Comparison of ENCODE assay signal across 8 cellular contexts in genomic region chr13:73708393-73708985, GRCh38.
DNase-seq lines count a peak whose midpoint lies in the region; ATAC-seq and TF ChIP-seq lines count a peak whose summit lies in the region.

No MANE protein-coding gene starts in this region.

- H3K27me3 Mint-ChIP-seq in osteocyte (ENCODE audit: unreplicated experiment): no peaks in the 10 kb centered on the region

- H3K4me1 Mint-ChIP-seq in osteocyte (ENCODE audit: unreplicated experiment): no peaks in the 10 kb centered on the region

- H3K36me3 Mint-ChIP-seq in osteocyte (ENCODE audit: unreplicated experiment): peaks cover 23% of the 10 kb centered on the region

- peak; percentile 87 for TF ChIP-seq CTCF in fibroblast of villous mesenchyme (IDR thresholded peaks at IDR 0.05; ENCODE audit: insufficient read depth, low read depth, low read length)
- peak; percentile 90 for TF ChIP-seq CTCF in osteocyte (IDR thresholded peaks at IDR 0.05)

- ATAC-seq in GM21367 (IDR thresholded peaks at IDR 0.05; ENCODE audit: unreplicated experiment): peak; percentile 86
- ATAC-seq in HG03571 (IDR thresholded peaks at IDR 0.05; ENCODE audit: unreplicated experiment): peak; percentile 82

- no peak overlapping the region for H3K27ac Mint-ChIP-seq in osteocyte (ENCODE audit: unreplicated experiment)

- H3K4me3 Mint-ChIP-seq in osteocyte (ENCODE audit: unreplicated experiment): no peak overlapping the region

- peak; percentile 17 for DNase-seq in GF-D8 (lab: John Stamatoyannopoulos, UW)
- DNase-seq in NCI-H774 (lab: John Stamatoyannopoulos, UW): peak; percentile 24
- DNase-seq in activated T-cell treated with anti-CD3 and anti-CD28 coated beads, Interleukin-2, amount 50 U/mL, for 48 hours: peak; percentile 31
- DNase-seq in fibroblast of villous mesenchyme (ENCODE audit: low read depth): peak; percentile 69
- DNase-seq in osteocyte (ENCODE audit: extremely low spot score, unreplicated experiment): no peak
- DNase-seq in 8988T: no peak

- no peak overlapping the region for H3K4me3 ChIP-seq in fibroblast of villous mesenchyme (ENCODE audit: low read depth, low read length)

- H3K9me3 Mint-ChIP-seq in osteocyte (ENCODE audit: unreplicated experiment): no peaks in the 10 kb centered on the region

Comparison
In these comparisons a context has a peak if more than half of its experiments do, and no peak if none do; other contexts are left out.
1. DNase-seq: peak in GF-D8 (single experiment), NCI-H774 (single experiment), activated T-cell treated with anti-CD3 and anti-CD28 coated beads, Interleukin-2, amount 50 U/mL, for 48 hours (2 of 2) and fibroblast of villous mesenchyme (single experiment); none in osteocyte (single experiment) and 8988T (single experiment).